Comparison of ENCODE assay signal across 11 cellular contexts in genomic region chr2:233470007-233470687, GRCh38.
DNase-seq lines count a peak whose midpoint lies in the region; ATAC-seq, FAIRE-seq and TF ChIP-seq lines count a peak whose summit lies in the region.
"Had no signal": no experiment of that assay in that cellular context is flagged by ENCODE, and none has a peak within 500 bp of the region (broad histone marks: within the 10 kb centered on the region; RNA-seq: fewer than 3 reads in every experiment).

No MANE protein-coding gene starts in this region.

- 92% methylated on average over 20 of the region's 20 CpGs for WGBS in pancreas, 2 donors

- peaks cover 61% of the 10 kb centered on the region for H3K36me3 ChIP-seq in left ventricle myocardium inferior
- no peaks in the 10 kb centered on the region for H3K36me3 ChIP-seq in pancreas

- ATAC-seq in pancreas = peak in 3 of 4 donors; percentile 34 to 76 (median 65)
- no peak for ATAC-seq in HG03095 (IDR thresholded peaks at IDR 0.05; ENCODE audit: unreplicated experiment)

- intact Hi-C loops in left ventricle myocardium inferior (cut with micrococcal nuclease) (no loop called here), pancreas (cut with DNase I) (no loop called here), CD14-positive monocyte (cut with micrococcal nuclease) (no loop called here)

- peak overlapping the region in 3 of 7 donors; percentile 8 to 69 (median 23) for H3K27ac Mint-ChIP-seq in CD14-positive monocyte
- H3K27ac Mint-ChIP-seq: activated CD4-positive, alpha-beta T cell treated with anti-CD3 and anti-CD28 coated beads, Interleukin-2, amount 10 ng/mL, durations not matched to agents 24 days and 14 days had no signal

- H3K9me3 ChIP-seq in left ventricle myocardium inferior (replicated peaks) (no peaks in the 10 kb centered on the region), pancreas (no peaks in the 10 kb centered on the region)

- H3K36me3 Mint-ChIP-seq in CD14-positive monocyte = peaks cover 69 to 75% of the 10 kb centered on the region in 2 donors

- H3K27ac ChIP-seq in angular gyrus (ENCODE audit: low read depth, low read length) (peak overlapping the region; percentile 89), left ventricle myocardium inferior (replicated peaks) (peak overlapping the region; percentile 79), pancreas (peak overlapping the region in 1 of 4 donors; percentile 23)
- H3K27ac ChIP-seq: C4-2B had no signal

- peaks cover 0 to 2% (median 0%) of the 10 kb centered on the region in 7 donors for H3K9me3 Mint-ChIP-seq in CD14-positive monocyte
- H3K9me3 Mint-ChIP-seq: activated CD4-positive, alpha-beta T cell treated with anti-CD3 and anti-CD28 coated beads, Interleukin-2, amount 10 ng/mL, durations not matched to agents 24 days and 14 days had no signal

- peaks cover 0 to 1% (median 0%) of the 10 kb centered on the region in 3 donors for H3K27me3 Mint-ChIP-seq in CD14-positive monocyte (ENCODE audit: low read depth in 3 of 3)
- H3K27me3 Mint-ChIP-seq: activated CD4-positive, alpha-beta T cell treated with anti-CD3 and anti-CD28 coated beads, Interleukin-2, amount 10 ng/mL, durations not matched to agents 24 days and 14 days had no signal

- no peak for FAIRE-seq in pancreas (lab: Jason Lieb, UNC)
- FAIRE-seq: H1 had no signal

- H3K27me3 ChIP-seq in left ventricle myocardium inferior (ENCODE audit: low read depth) = no peaks in the 10 kb centered on the region
- H3K27me3 ChIP-seq in pancreas = no peaks in the 10 kb centered on the region

- DNase-seq in DMS153 (lab: John Stamatoyannopoulos, UW) (peak; percentile 46), left ventricle myocardium inferior (peak; percentile 76), pancreas (peak in 1 of 6 donors; percentile 42), activated gamma-delta T cell (lab: John Stamatoyannopoulos, UW) (no peak), AG08395 (ENCODE audit: low spot score) (no peak), CD14-positive monocyte (ENCODE audit: low spot score) (no peak)
- DNase-seq: activated CD4-positive, alpha-beta T cell treated with anti-CD3 and anti-CD28 coated beads, Interleukin-2, amount 10 ng/mL, durations not matched to agents 24 days and 14 days had no signal

- no peaks in the 10 kb centered on the region for H3K4me1 Mint-ChIP-seq in CD14-positive monocyte
- H3K4me1 Mint-ChIP-seq: activated CD4-positive, alpha-beta T cell treated with anti-CD3 and anti-CD28 coated beads, Interleukin-2, amount 10 ng/mL, durations not matched to agents 24 days and 14 days had no signal

- H3K4me3 Mint-ChIP-seq in CD14-positive monocyte = no peak overlapping the region
- H3K4me3 Mint-ChIP-seq: activated CD4-positive, alpha-beta T cell treated with anti-CD3 and anti-CD28 coated beads, Interleukin-2, amount 10 ng/mL, durations not matched to agents 24 days and 14 days had no signal

- H3K4me1 ChIP-seq in left ventricle myocardium inferior = peaks cover 29% of the 10 kb centered on the region
- H3K4me1 ChIP-seq in pancreas = no peaks in the 10 kb centered on the region

- peak overlapping the region; percentile 44 for H3K4me3 ChIP-seq in left ventricle myocardium inferior
- no peak overlapping the region for H3K4me3 ChIP-seq in pancreas

- TF ChIP-seq CTCF in left ventricle myocardium inferior (IDR thresholded peaks at IDR 0.05; ENCODE audit: borderline replicate concordance) (no peak), pancreas (IDR thresholded peaks at IDR 0.05) (no peak), CD14-positive monocyte (IDR thresholded peaks at IDR 0.05) (no peak)

Comparison
In these comparisons a context has a peak if more than half of its experiments do, and no peak if none do; other contexts are left out.
1. DNase-seq: peak in DMS153 (single experiment) and left ventricle myocardium inferior (single experiment); none in activated gamma-delta T cell (single experiment), AG08395 (single experiment) and CD14-positive monocyte (single experiment).